Comparison of ENCODE assay signal across 9 cellular contexts in the genomic region with DNA sequence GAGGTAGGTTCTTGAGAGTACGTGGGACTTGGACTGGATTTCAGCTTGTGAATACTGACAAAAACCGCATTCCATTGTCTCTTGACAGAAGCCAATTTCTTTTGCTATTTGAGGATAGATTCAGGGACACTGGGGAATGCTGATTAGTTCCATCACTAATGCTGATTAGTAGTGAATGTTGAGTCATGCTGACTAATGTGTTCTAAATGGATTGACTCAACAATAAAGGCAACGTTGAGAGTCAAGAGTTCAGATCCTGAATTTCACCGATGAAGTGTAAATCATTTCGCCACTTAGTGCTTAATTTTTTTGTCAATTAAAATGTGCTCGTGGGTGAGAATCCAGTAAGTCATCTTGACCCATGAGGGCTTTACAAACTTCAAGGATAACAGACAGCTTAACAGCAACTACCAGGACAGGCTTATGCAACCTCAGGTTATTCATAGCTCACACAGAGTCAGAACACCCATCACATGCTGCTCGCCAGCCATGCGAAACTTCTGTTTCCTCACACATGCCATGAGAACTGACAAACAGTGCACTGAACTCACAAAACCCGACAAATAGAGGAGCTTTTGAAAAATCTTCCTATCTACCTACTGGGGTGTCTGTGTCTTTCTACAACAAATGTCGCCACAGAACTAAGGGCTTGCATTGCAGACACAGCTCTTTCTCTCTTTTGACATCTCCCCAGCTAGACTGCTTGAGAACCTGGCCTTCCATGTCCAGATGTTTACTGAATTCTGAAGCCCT.
DNase-seq lines count a peak whose midpoint lies in the region; ATAC-seq, FAIRE-seq and TF ChIP-seq lines count a peak whose summit lies in the region.
"Had no signal": no experiment of that assay in that cellular context is flagged by ENCODE, and none has a peak within 500 bp of the region (broad histone marks: within the 10 kb centered on the region; RNA-seq: fewer than 3 reads in every experiment).

No MANE protein-coding gene starts in this region.

- no peaks in the 10 kb centered on the region for H4K20me1 ChIP-seq in HepG2 (ENCODE audit: insufficient read depth, low read length)

- in situ Hi-C loops in HepG2 (cut with HindIII; ENCODE audit: extremely low pct_ligation_motif_present, low pct_unique_long_range_greater_than_20kb): no loop called here

- no peak for FAIRE-seq in HepG2 (lab: Jason Lieb, UNC)
- FAIRE-seq: islet of Langerhans had no signal

- no peak overlapping the region for H3K4me2 ChIP-seq in HepG2 (ENCODE audit: low read depth, low read length)

- H3K36me3 ChIP-seq in breast epithelium: no peaks in the 10 kb centered on the region
- H3K36me3 ChIP-seq in HepG2 (replicated peaks in 1 of 2; ENCODE audit: control insufficient read depth in 1 of 2, insufficient read depth in 2 of 2, low read length in 2 of 2): no peaks in the 10 kb centered on the region
- H3K36me3 ChIP-seq in thyroid gland: no peaks in the 10 kb centered on the region

- TF ChIP-seq CTCF in breast epithelium (IDR thresholded peaks at IDR 0.05): no peak
- no peak for TF ChIP-seq CTCF in HepG2 (CRISPR knock-in tag; IDR thresholded peaks at IDR 0.05)
- TF ChIP-seq CTCF in thyroid gland (IDR thresholded peaks at IDR 0.05): no peak

- no peak overlapping the region for H3K9ac ChIP-seq in HepG2 (ENCODE audit: insufficient read depth, low read depth, low read length)

- no peak overlapping the region for H3K4me3 ChIP-seq in breast epithelium
- H3K4me3 ChIP-seq in HepG2 (replicated peaks in 1 of 3; ENCODE audit: insufficient read depth in 1 of 3, low read depth in 2 of 3, low read length in 3 of 3): no peak overlapping the region
- no peak overlapping the region for H3K4me3 ChIP-seq in thyroid gland (replicated peaks in 1 of 3)

- no peak for TF ChIP-seq EP300 in HepG2 (IDR thresholded peaks at IDR 0.05; ENCODE audit: low read depth in 2 of 2, low read length in 2 of 2)
- no peak for TF ChIP-seq EP300 in HepG2 (CRISPR knock-in tag; IDR thresholded peaks at IDR 0.05; ENCODE audit: borderline replicate concordance)

- DNase-seq in AG20443 (ENCODE audit: low spot score): peak; percentile 80
- DNase-seq in breast epithelium (ENCODE audit: low spot score in 2 of 2): peak in 1 of 2 donors; percentile 49
- DNase-seq in HepG2 (ENCODE audit: low spot score): peak; percentile 45
- DNase-seq in thyroid gland: peak; percentile 90 to 92
- no peak for DNase-seq in D341Med (ENCODE audit: low spot score)
- DNase-seq in NCI-H2227 (lab: John Stamatoyannopoulos, UW; ENCODE audit: unreplicated experiment): no peak

- no peaks in the 10 kb centered on the region for H3K79me2 ChIP-seq in HepG2 (ENCODE audit: insufficient read depth, low read length)

- no peaks in the 10 kb centered on the region for H3K9me3 ChIP-seq in breast epithelium
- no peaks in the 10 kb centered on the region for H3K9me3 ChIP-seq in HepG2 (ENCODE audit: low read length)
- no peaks in the 10 kb centered on the region for H3K9me3 ChIP-seq in thyroid gland

- WGBS in HepG2 (ENCODE audit: low lambda C conversion rate): 54% methylated on average over 10 of the region's 10 CpGs
- 40 to 43% methylated on average over 10 of the region's 10 CpGs for WGBS in thyroid gland, 2 donors

- POLR2A ChIA-PET in HepG2 (lab: Yijun Ruan, JAX): no interaction called here

- no peak for TF ChIP-seq POLR2A in breast epithelium (IDR thresholded peaks at IDR 0.05)
- no peak for TF ChIP-seq POLR2A in HepG2 (IDR thresholded peaks at IDR 0.05; ENCODE audit: insufficient read depth in 1 of 2, low read depth in 2 of 2, low read length in 2 of 2)
- peak in 1 of 2 donors; percentile 60 for TF ChIP-seq POLR2A in thyroid gland (IDR thresholded peaks at IDR 0.05)

- H3K4me1 ChIP-seq in breast epithelium (peaks cover 0 to 7% of the 10 kb centered on the region in 2 donors), HepG2 (ENCODE audit: insufficient read depth, low read length) (peaks cover 24% of the 10 kb centered on the region), thyroid gland (peaks cover 50 to 82% of the 10 kb centered on the region in 2 donors)

- intact Hi-C loops in breast epithelium (cut with DNase I; ENCODE audit: low total_unique reads): no loop called here
- intact Hi-C loops in HepG2 (cut with micrococcal nuclease; ENCODE audit: unreplicated experiment): no loop called here
- intact Hi-C loops in thyroid gland (cut with DNase I): no loop called here

- H3K27ac ChIP-seq in breast epithelium: peak overlapping the region; percentile 57 to 68
- no peak overlapping the region for H3K27ac ChIP-seq in HepG2 (ENCODE audit: extremely low read length, insufficient read depth, low read length)
- peak overlapping the region; percentile 92 to 97 (median 94) for H3K27ac ChIP-seq in thyroid gland

- CTCF ChIA-PET in HepG2 (lab: Yijun Ruan, JAX; ENCODE audit: low intra/inter-chr PET ratio, low total read pairs): no interaction called here

- ATAC-seq in GM19452 (IDR thresholded peaks at IDR 0.05; ENCODE audit: unreplicated experiment) (peak; percentile 80), HG03575 (IDR thresholded peaks at IDR 0.05; ENCODE audit: extremely low read depth, insufficient number of reproducible peaks, low FRiP score, unreplicated experiment) (peak; percentile 48), HepG2 (no peak)

- no peak for TF ChIP-seq RAD21 in HepG2 (CRISPR knock-in tag; IDR thresholded peaks at IDR 0.05)

- H2AFZ ChIP-seq in HepG2 (ENCODE audit: low read length): no peak overlapping the region

- BruUV-seq in HepG2 (replicated peaks; lab: Mats Ljungman, UMichigan): no TSS peak

- no peaks in the 10 kb centered on the region for H3K27me3 ChIP-seq in breast epithelium
- no peaks in the 10 kb centered on the region for H3K27me3 ChIP-seq in HepG2 (ENCODE audit: control insufficient read depth in 1 of 2, insufficient read depth in 2 of 2, low read length in 2 of 2)
- no peaks in the 10 kb centered on the region for H3K27me3 ChIP-seq in thyroid gland

TF ChIP-seq in HepG2, 621 proteins besides CTCF, POLR2A, EP300 and RAD21 (continues in another document):
- peak; percentile 74 for TF ChIP-seq MAFF (IDR thresholded peaks at IDR 0.05; ENCODE audit: low read depth, low read length)
- peak; percentile 54 to 59; a peak in 3 of 4 replicates for TF ChIP-seq MAFK (conservative IDR thresholded peaks at IDR 0.05 in 1 of 2, IDR thresholded peaks at IDR 0.05 in 1 of 2; ENCODE audit: low read length in 2 of 2)
- TF ChIP-seq, protein P1, sequence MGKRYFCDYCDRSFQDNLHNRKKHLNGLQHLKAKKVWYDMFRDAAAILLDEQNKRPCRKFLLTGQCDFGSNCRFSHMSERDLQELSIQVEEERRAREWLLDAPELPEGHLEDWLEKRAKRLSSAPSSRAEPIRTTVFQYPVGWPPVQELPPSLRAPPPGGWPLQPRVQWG (CRISPR knock-in tag; IDR thresholded peaks at IDR 0.05; ENCODE audit: borderline replicate concordance, low read depth): no peak
- TF ChIP-seq, protein P2, sequence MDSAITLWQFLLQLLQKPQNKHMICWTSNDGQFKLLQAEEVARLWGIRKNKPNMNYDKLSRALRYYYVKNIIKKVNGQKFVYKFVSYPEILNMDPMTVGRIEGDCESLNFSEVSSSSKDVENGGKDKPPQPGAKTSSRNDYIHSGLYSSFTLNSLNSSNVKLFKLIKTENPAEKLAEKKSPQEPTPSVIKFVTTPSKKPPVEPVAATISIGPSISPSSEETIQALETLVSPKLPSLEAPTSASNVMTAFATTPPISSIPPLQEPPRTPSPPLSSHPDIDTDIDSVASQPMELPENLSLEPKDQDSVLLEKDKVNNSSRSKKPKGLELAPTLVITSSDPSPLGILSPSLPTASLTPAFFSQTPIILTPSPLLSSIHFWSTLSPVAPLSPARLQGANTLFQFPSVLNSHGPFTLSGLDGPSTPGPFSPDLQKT (CRISPR knock-in tag; IDR thresholded peaks at IDR 0.05; ENCODE audit: borderline replicate concordance): no peak
- TF ChIP-seq, protein P3, sequence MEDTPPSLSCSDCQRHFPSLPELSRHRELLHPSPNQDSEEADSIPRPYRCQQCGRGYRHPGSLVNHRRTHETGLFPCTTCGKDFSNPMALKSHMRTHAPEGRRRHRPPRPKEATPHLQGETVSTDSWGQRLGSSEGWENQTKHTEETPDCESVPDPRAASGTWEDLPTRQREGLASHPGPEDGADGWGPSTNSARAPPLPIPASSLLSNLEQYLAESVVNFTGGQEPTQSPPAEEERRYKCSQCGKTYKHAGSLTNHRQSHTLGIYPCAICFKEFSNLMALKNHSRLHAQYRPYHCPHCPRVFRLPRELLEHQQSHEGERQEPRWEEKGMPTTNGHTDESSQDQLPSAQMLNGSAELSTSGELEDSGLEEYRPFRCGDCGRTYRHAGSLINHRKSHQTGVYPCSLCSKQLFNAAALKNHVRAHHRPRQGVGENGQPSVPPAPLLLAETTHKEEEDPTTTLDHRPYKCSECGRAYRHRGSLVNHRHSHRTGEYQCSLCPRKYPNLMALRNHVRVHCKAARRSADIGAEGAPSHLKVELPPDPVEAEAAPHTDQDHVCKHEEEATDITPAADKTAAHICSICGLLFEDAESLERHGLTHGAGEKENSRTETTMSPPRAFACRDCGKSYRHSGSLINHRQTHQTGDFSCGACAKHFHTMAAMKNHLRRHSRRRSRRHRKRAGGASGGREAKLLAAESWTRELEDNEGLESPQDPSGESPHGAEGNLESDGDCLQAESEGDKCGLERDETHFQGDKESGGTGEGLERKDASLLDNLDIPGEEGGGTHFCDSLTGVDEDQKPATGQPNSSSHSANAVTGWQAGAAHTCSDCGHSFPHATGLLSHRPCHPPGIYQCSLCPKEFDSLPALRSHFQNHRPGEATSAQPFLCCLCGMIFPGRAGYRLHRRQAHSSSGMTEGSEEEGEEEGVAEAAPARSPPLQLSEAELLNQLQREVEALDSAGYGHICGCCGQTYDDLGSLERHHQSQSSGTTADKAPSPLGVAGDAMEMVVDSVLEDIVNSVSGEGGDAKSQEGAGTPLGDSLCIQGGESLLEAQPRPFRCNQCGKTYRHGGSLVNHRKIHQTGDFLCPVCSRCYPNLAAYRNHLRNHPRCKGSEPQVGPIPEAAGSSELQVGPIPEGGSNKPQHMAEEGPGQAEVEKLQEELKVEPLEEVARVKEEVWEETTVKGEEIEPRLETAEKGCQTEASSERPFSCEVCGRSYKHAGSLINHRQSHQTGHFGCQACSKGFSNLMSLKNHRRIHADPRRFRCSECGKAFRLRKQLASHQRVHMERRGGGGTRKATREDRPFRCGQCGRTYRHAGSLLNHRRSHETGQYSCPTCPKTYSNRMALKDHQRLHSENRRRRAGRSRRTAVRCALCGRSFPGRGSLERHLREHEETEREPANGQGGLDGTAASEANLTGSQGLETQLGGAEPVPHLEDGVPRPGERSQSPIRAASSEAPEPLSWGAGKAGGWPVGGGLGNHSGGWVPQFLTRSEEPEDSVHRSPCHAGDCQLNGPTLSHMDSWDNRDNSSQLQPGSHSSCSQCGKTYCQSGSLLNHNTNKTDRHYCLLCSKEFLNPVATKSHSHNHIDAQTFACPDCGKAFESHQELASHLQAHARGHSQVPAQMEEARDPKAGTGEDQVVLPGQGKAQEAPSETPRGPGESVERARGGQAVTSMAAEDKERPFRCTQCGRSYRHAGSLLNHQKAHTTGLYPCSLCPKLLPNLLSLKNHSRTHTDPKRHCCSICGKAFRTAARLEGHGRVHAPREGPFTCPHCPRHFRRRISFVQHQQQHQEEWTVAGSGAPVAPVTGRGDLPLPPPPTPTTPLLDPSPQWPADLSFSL (CRISPR knock-in tag; IDR thresholded peaks at IDR 0.05): no peak

Comparison
In these comparisons a context has a peak if more than half of its experiments do, and no peak if none do; other contexts are left out.
1. DNase-seq: peak in AG20443 (single experiment), HepG2 (single experiment) and thyroid gland (2 of 2); none in D341Med (single experiment) and NCI-H2227 (single experiment).